Comparison of ENCODE assay signal across 1 cellular context in the genomic region with DNA sequence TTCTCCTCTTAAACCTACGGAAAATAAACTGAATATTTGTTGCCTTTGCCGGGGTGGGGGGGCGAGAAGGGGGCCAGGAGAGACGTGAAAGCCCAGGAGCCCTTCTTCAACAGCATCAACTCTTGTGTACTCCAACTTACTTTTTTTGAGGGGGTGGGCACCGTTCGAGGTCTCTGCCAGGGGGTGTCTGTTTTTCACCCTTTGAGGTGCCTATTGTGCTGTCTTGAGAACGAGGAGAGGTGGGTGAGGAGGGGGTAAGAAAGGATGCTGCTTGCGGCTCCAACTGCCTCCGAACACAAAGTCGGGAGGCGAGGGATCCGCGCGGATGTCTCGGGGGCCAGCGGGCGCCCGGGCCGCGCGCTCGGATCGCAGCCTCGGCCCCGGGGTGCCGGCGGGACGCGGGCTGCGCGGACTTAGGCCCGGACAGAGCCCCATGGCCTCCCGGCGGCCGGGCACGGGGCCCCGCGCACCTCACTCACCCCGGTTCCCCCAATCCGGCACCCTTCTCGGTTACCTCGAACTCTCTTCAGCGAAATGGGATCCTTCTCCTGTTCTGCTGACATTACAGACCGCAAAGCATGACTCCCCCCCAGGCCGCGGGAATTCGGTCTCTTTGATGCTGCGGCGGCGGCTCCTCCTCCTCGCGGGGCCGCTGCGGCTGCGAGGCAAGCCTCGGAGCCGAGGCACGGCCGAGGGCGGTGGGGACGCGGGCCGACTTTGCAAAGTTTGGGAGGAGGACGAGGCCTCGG.
TF ChIP-seq lines count a peak whose summit lies in the region.

No MANE protein-coding gene starts in this region.

TF ChIP-seq in K562, 482 proteins besides CTCF, POLR2A, EP300 and RAD21:
- TF ChIP-seq KAT7 (CRISPR knock-in tag; IDR thresholded peaks at IDR 0.05; ENCODE audit: borderline replicate concordance) = no peak
- no peak for TF ChIP-seq TCF3 (CRISPR knock-in tag; IDR thresholded peaks at IDR 0.05)
- TF ChIP-seq, protein P1, sequence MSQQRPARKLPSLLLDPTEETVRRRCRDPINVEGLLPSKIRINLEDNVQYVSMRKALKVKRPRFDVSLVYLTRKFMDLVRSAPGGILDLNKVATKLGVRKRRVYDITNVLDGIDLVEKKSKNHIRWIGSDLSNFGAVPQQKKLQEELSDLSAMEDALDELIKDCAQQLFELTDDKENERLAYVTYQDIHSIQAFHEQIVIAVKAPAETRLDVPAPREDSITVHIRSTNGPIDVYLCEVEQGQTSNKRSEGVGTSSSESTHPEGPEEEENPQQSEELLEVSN (IDR thresholded peaks at IDR 0.05; ENCODE audit: borderline replicate concordance in 1 of 2, extremely low read depth in 1 of 2, insufficient read depth in 1 of 2, insufficient read length in 1 of 2, low read depth in 1 of 2, low read length in 1 of 2, poor library complexity in 1 of 2, severe bottlenecking in 1 of 2) = peak in 1 of 2 experiments; percentile 62
- TF ChIP-seq MBD2 (IDR thresholded peaks at IDR 0.05; ENCODE audit: borderline replicate concordance, low read depth) = no peak
- TF ChIP-seq, protein P2, sequence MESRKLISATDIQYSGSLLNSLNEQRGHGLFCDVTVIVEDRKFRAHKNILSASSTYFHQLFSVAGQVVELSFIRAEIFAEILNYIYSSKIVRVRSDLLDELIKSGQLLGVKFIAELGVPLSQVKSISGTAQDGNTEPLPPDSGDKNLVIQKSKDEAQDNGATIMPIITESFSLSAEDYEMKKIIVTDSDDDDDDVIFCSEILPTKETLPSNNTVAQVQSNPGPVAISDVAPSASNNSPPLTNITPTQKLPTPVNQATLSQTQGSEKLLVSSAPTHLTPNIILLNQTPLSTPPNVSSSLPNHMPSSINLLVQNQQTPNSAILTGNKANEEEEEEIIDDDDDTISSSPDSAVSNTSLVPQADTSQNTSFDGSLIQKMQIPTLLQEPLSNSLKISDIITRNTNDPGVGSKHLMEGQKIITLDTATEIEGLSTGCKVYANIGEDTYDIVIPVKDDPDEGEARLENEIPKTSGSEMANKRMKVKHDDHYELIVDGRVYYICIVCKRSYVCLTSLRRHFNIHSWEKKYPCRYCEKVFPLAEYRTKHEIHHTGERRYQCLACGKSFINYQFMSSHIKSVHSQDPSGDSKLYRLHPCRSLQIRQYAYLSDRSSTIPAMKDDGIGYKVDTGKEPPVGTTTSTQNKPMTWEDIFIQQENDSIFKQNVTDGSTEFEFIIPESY (CRISPR knock-in tag; IDR thresholded peaks at IDR 0.05) = no peak
- TF ChIP-seq NUFIP1 (IDR thresholded peaks at IDR 0.05; ENCODE audit: partially characterized antibody) = no peak
- TF ChIP-seq RBBP5 (IDR thresholded peaks at IDR 0.05; ENCODE audit: borderline replicate concordance, insufficient read depth, low read length, poor library complexity, severe bottlenecking) = peak; percentile 15
- TF ChIP-seq, protein P3, sequence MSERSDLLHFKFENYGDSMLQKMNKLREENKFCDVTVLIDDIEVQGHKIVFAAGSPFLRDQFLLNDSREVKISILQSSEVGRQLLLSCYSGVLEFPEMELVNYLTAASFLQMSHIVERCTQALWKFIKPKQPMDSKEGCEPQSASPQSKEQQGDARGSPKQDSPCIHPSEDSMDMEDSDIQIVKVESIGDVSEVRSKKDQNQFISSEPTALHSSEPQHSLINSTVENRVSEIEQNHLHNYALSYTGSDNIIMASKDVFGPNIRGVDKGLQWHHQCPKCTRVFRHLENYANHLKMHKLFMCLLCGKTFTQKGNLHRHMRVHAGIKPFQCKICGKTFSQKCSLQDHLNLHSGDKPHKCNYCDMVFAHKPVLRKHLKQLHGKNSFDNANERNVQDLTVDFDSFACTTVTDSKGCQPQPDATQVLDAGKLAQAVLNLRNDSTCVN (CRISPR knock-in tag; IDR thresholded peaks at IDR 0.05) = no peak
- no peak for TF ChIP-seq ZNF184 (CRISPR knock-in tag; IDR thresholded peaks at IDR 0.05)
- no peak for TF ChIP-seq CREBBP (IDR thresholded peaks at IDR 0.05; ENCODE audit: low read depth, low read length)
- TF ChIP-seq, protein P4, sequence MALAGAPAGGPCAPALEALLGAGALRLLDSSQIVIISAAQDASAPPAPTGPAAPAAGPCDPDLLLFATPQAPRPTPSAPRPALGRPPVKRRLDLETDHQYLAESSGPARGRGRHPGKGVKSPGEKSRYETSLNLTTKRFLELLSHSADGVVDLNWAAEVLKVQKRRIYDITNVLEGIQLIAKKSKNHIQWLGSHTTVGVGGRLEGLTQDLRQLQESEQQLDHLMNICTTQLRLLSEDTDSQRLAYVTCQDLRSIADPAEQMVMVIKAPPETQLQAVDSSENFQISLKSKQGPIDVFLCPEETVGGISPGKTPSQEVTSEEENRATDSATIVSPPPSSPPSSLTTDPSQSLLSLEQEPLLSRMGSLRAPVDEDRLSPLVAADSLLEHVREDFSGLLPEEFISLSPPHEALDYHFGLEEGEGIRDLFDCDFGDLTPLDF (CRISPR knock-in tag; IDR thresholded peaks at IDR 0.05) = no peak
- TF ChIP-seq, protein P5, sequence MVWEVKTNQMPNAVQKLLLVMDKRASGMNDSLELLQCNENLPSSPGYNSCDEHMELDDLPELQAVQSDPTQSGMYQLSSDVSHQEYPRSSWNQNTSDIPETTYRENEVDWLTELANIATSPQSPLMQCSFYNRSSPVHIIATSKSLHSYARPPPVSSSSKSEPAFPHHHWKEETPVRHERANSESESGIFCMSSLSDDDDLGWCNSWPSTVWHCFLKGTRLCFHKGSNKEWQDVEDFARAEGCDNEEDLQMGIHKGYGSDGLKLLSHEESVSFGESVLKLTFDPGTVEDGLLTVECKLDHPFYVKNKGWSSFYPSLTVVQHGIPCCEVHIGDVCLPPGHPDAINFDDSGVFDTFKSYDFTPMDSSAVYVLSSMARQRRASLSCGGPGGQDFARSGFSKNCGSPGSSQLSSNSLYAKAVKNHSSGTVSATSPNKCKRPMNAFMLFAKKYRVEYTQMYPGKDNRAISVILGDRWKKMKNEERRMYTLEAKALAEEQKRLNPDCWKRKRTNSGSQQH (CRISPR knock-in tag; IDR thresholded peaks at IDR 0.05) = no peak
- TF ChIP-seq PCBP1 (IDR thresholded peaks at IDR 0.05; ENCODE audit: low read depth, low read length, poor library complexity, severe bottlenecking) = no peak
- TF ChIP-seq KLF13 (tag; IDR thresholded peaks at IDR 0.05; ENCODE audit: borderline replicate concordance, low read depth) = no peak
- TF ChIP-seq ZNF239 (CRISPR knock-in tag; IDR thresholded peaks at IDR 0.05) = no peak
- no peak for TF ChIP-seq NCOA2 (IDR thresholded peaks at IDR 0.05; ENCODE audit: partially characterized antibody in 2 of 2)
